ENCODE assay signal across 21 cellular contexts in the genomic region with DNA sequence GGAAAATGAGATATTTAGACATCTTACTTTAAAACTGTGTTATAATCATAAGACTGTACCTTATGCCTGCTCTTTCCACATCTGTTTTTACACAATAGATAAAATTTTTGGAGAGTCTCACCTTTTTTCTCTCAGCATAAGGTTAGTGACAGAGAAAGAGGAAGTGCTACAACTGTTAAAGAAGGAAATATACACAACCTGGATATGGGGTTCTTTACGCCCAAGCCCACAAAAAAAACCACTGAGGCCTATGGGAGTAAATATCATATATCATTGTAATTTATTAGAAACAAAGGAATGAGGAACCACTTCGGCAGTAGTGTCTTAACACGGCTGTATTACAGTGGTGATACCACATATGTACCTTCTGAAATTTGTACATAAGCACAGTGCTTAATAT.
DNase-seq lines count a peak whose midpoint lies in the region; ATAC-seq, FAIRE-seq and TF ChIP-seq lines count a peak whose summit lies in the region.
"Had no signal": no experiment of that assay in that cellular context is flagged by ENCODE, and none has a peak within 500 bp of the region (broad histone marks: within the 10 kb centered on the region; RNA-seq: fewer than 3 reads in every experiment).

No MANE protein-coding gene starts in this region.

- no peak for TF ChIP-seq POLR2A in K562 (conservative IDR thresholded peaks at IDR 0.05)

- DNase-seq in DND-41 (no peak), KG1 (lab: John Stamatoyannopoulos, UW) (peak; percentile 24), NOMO-1 treated with dmso at 0.1 percent for 144 hours (lab: John Stamatoyannopoulos, UW; ENCODE audit: unreplicated experiment) (peak; percentile 3), K562 (ENCODE audit: extremely low read depth in 1 of 4, low spot score in 3 of 4) (no peak), cerebellum (ENCODE audit: low spot score) (no peak), germinal center (ENCODE audit: low spot score) (no peak)
- DNase-seq in activated CD4-positive, alpha-beta T cell treated with anti-CD3 and anti-CD28 coated beads, Interleukin-2, amount 50 U/mL, for 4 hours = no peak
- no peak for DNase-seq in activated T-cell treated with anti-CD3 and anti-CD28 coated beads, Interleukin-2, amount 50 U/mL, for 72 hours
- DNase-seq: NCI-H1105, NCI-H146, NCI-H2029 treated with DMSO at 0.1 percent for 48 hours, NCI-H345, NCI-H524 treated with DMSO at 0.1 percent for 48 hours, NCI-H82, PC-3, Right ventricle myocardium superior had no signal

- peak overlapping the region; percentile 48 for H3K27ac ChIP-seq in DND-41 (ENCODE audit: low read length)
- H3K27ac ChIP-seq in K562 (ENCODE audit: extremely low read depth, low read depth, low read length) = no peak overlapping the region

- H3K36me3 ChIP-seq in DND-41 (ENCODE audit: insufficient read depth, low read length) (no peaks in the 10 kb centered on the region), K562 (ENCODE audit: control insufficient read depth, insufficient read depth, low read length) (no peaks in the 10 kb centered on the region)
- H3K36me3 ChIP-seq: HAP-1 had no signal

- no TSS peak for BruUV-seq in K562 (replicated peaks; lab: Mats Ljungman, UMichigan)

- H3K9me1 ChIP-seq in K562 (ENCODE audit: control insufficient read depth, insufficient read depth, low read length) = no peaks in the 10 kb centered on the region

- peaks cover 4 to 6% of the 10 kb centered on the region in 2 donors for H3K9me3 Mint-ChIP-seq in activated T-cell treated with anti-CD3 and anti-CD28 coated beads, Interleukin-2, amount 50 U/mL, for 72 hours

- H3K4me2 ChIP-seq in DND-41 (ENCODE audit: insufficient read depth, low read length) = no peak overlapping the region
- no peak overlapping the region for H3K4me2 ChIP-seq in K562 (ENCODE audit: insufficient read depth, low read length)
- H3K4me2 ChIP-seq: GM23338 had no signal

- H3K4me1 ChIP-seq in DND-41 (ENCODE audit: insufficient read depth, low read length) (peaks cover 42% of the 10 kb centered on the region), K562 (replicated peaks in 1 of 2; ENCODE audit: control insufficient read depth in 2 of 2, insufficient read depth in 2 of 2, low read length in 2 of 2) (peaks cover 0 to 16% of the 10 kb centered on the region in 2 experiments; a peak in 3 of 5 replicates)
- H3K4me1 ChIP-seq: HAP-1 had no signal

- peaks cover 9% of the 10 kb centered on the region for H3K4me1 Mint-ChIP-seq in activated T-cell treated with anti-CD3 and anti-CD28 coated beads, Interleukin-2, amount 50 U/mL, for 72 hours (ENCODE audit: low read depth)
- H3K4me1 Mint-ChIP-seq: CD14-positive monocyte, GM23338 had no signal

- no peak for TF ChIP-seq CTCF in DND-41 (IDR thresholded peaks at IDR 0.05; ENCODE audit: borderline replicate concordance, extremely low read depth, low read length, poor library complexity, severe bottlenecking)
- TF ChIP-seq CTCF in K562 (IDR thresholded peaks at IDR 0.05 in 2 of 3, conservative IDR thresholded peaks at IDR 0.05 in 1 of 3; ENCODE audit: insufficient read depth in 2 of 3, low read depth in 1 of 3, low read length in 3 of 3) = no peak

- no peaks in the 10 kb centered on the region for H3K79me2 ChIP-seq in DND-41 (ENCODE audit: insufficient read depth, low read length)
- H3K79me2 ChIP-seq in K562 (ENCODE audit: control insufficient read depth, insufficient read depth, low read length) = no peaks in the 10 kb centered on the region

- H4K20me1 ChIP-seq in DND-41 (ENCODE audit: insufficient read depth, low read length) (no peaks in the 10 kb centered on the region), K562 (replicated peaks; ENCODE audit: control insufficient read depth, insufficient read depth, low read length) (no peaks in the 10 kb centered on the region)

- ATAC-seq in DND-41 (ENCODE audit: insufficient read depth, low read depth) (no peak), K562 (no peak)
- ATAC-seq in activated T-cell treated with anti-CD3 and anti-CD28 coated beads, Interleukin-2, amount 50 U/mL, for 72 hours (replicated peaks in 1 of 2) = no peak
- ATAC-seq: GM23338, PC-3 had no signal

- H3K27me3 Mint-ChIP-seq in activated T-cell treated with anti-CD3 and anti-CD28 coated beads, Interleukin-2, amount 50 U/mL, for 72 hours (ENCODE audit: low read depth) = no peaks in the 10 kb centered on the region

- H3K9me3 ChIP-seq in DND-41 (ENCODE audit: insufficient read depth, low read length, severe bottlenecking) (peaks cover 16% of the 10 kb centered on the region), K562 (replicated peaks; ENCODE audit: control insufficient read depth, insufficient read depth, low read depth, low read length) (peaks cover 3% of the 10 kb centered on the region)
- H3K9me3 ChIP-seq: HAP-1 had no signal

- TF ChIP-seq RAD21 in K562 (CRISPR knock-in tag; conservative IDR thresholded peaks at IDR 0.05 in 1 of 2, IDR thresholded peaks at IDR 0.05 in 1 of 2) = no peak

- no peak for TF ChIP-seq EP300 in K562 (IDR thresholded peaks at IDR 0.05; ENCODE audit: low read length)

- CTCF ChIA-PET in K562 (lab: Yijun Ruan, JAX; ENCODE audit: low intra/inter-chr PET ratio) = no interaction called here

- no peak for FAIRE-seq in K562 (lab: Jason Lieb, UNC)
- FAIRE-seq: A204.1, GM12892 had no signal

- H3K4me3 ChIP-seq in DND-41 (ENCODE audit: low read depth in 1 of 2, low read length in 2 of 2) = no peak overlapping the region
- no peak overlapping the region for H3K4me3 ChIP-seq in K562
- H3K4me3 ChIP-seq: GM23338, HAP-1 had no signal

- no peak overlapping the region for H2AFZ ChIP-seq in DND-41 (ENCODE audit: low read depth, low read length)
- H2AFZ ChIP-seq in K562 (ENCODE audit: low read depth, low read length) = peak overlapping the region; percentile 53
- H2AFZ ChIP-seq: GM23338 had no signal

- H3K9ac ChIP-seq in DND-41 (ENCODE audit: low read depth, low read length) = no peak overlapping the region
- H3K9ac ChIP-seq in K562 (ENCODE audit: insufficient read depth in 1 of 2, low read depth in 2 of 2, low read length in 2 of 2) = no peak overlapping the region

- peaks cover 3 to 6% of the 10 kb centered on the region in 2 donors for H3K36me3 Mint-ChIP-seq in activated T-cell treated with anti-CD3 and anti-CD28 coated beads, Interleukin-2, amount 50 U/mL, for 72 hours (ENCODE audit: insufficient read depth in 2 of 2)
- H3K36me3 Mint-ChIP-seq: CD14-positive monocyte had no signal

- H3K27ac Mint-ChIP-seq in activated T-cell treated with anti-CD3 and anti-CD28 coated beads, Interleukin-2, amount 50 U/mL, for 72 hours = no peak overlapping the region
- H3K27ac Mint-ChIP-seq: CD14-positive monocyte, GM23338 had no signal

- intact Hi-C loops in K562 (cut with micrococcal nuclease) = no loop called here

- POLR2A ChIA-PET in K562 (lab: Yijun Ruan, JAX) = no interaction called here

- 52% methylated on average over 3 of the region's 3 CpGs for WGBS in K562 (ENCODE audit: insufficient coverage, low coverage, missing lambda C conversion rate)

- H3K27me3 ChIP-seq in DND-41 (ENCODE audit: insufficient read depth, low read length, poor library complexity) = no peaks in the 10 kb centered on the region
- H3K27me3 ChIP-seq in K562 (ENCODE audit: control insufficient read depth in 2 of 2, insufficient read depth in 2 of 2, low read length in 2 of 2) = no peaks in the 10 kb centered on the region

- H3K4me3 Mint-ChIP-seq in activated T-cell treated with anti-CD3 and anti-CD28 coated beads, Interleukin-2, amount 50 U/mL, for 72 hours = no peak overlapping the region
- H3K4me3 Mint-ChIP-seq: CD14-positive monocyte, GM23338 had no signal

- in situ Hi-C loops in K562 (cut with MboI) = no loop called here

TF ChIP-seq in K562, 482 proteins besides CTCF, POLR2A, EP300 and RAD21:
- TF ChIP-seq POLR3G (IDR thresholded peaks at IDR 0.05; ENCODE audit: extremely low read depth, insufficient read length, insufficient replicate concordance) = no peak
- no peak for TF ChIP-seq HNRNPLL (IDR thresholded peaks at IDR 0.05; ENCODE audit: low read depth, low read length, poor library complexity, severe bottlenecking)
- TF ChIP-seq CHCHD3 (CRISPR knock-in tag; IDR thresholded peaks at IDR 0.05) = no peak
- peak; percentile 94 for TF ChIP-seq SPI1 (IDR thresholded peaks at IDR 0.05; ENCODE audit: borderline replicate concordance, low read depth, low read length)
- no peak for TF ChIP-seq ZNF507 (tag; conservative IDR thresholded peaks at IDR 0.05)
- no peak for TF ChIP-seq NONO (IDR thresholded peaks at IDR 0.05; ENCODE audit: low read depth in 2 of 2, low read length in 1 of 2)

Comparison
In these comparisons a context has a peak if more than half of its experiments do, and no peak if none do; other contexts are left out.
1. DNase-seq: peak in KG1 (single experiment) and NOMO-1 treated with dmso at 0.1 percent for 144 hours (single experiment); none in DND-41 (single experiment), K562 (0 of 4), activated CD4-positive, alpha-beta T cell treated with anti-CD3 and anti-CD28 coated beads, Interleukin-2, amount 50 U/mL, for 4 hours (0 of 2), cerebellum (single experiment), activated T-cell treated with anti-CD3 and anti-CD28 coated beads, Interleukin-2, amount 50 U/mL, for 72 hours (0 of 2) and germinal center (single experiment).